ENCODE assay signal across 8 cellular contexts in genomic region chr17:68383443-68384321, GRCh38.
DNase-seq lines count a peak whose midpoint lies in the region; ATAC-seq and TF ChIP-seq lines count a peak whose summit lies in the region.

No MANE protein-coding gene starts in this region.

- DNase-seq in AML-193 (lab: John Stamatoyannopoulos, UW) (peak; percentile 71 to 74), M059J (ENCODE audit: low read depth) (peak; percentile 86), caudate nucleus (lab: John Stamatoyannopoulos, UW) (no peak), mucosa of descending colon (no peak), medulla oblongata (ENCODE audit: extremely low spot score) (no peak), hepatic stellate cell (ENCODE audit: low spot score) (no peak)

- no peaks in the 10 kb centered on the region for H3K36me3 ChIP-seq in mucosa of descending colon (ENCODE audit: low read depth)

- intact Hi-C loops in mucosa of descending colon (cut with DNase I, micrococcal nuclease), result no loop called here

- peak overlapping the region; percentile 28 for H3K27ac ChIP-seq in caudate nucleus (ENCODE audit: low read depth, low read length)

- H3K4me1 ChIP-seq in mucosa of descending colon (ENCODE audit: low read depth), result no peaks in the 10 kb centered on the region

- ATAC-seq in mucosa of descending colon (peak; percentile 48), GM19463 (IDR thresholded peaks at IDR 0.05; ENCODE audit: unreplicated experiment) (no peak), HG03460 (IDR thresholded peaks at IDR 0.05; ENCODE audit: unreplicated experiment) (no peak)

- H3K9me3 ChIP-seq in mucosa of descending colon, result no peaks in the 10 kb centered on the region

- H3K4me3 ChIP-seq in mucosa of descending colon, result no peak overlapping the region

- no peak for TF ChIP-seq CTCF in mucosa of descending colon (IDR thresholded peaks at IDR 0.05)

Comparison
In these comparisons a context has a peak if more than half of its experiments do, and no peak if none do; other contexts are left out.
1. DNase-seq: peak in AML-193 (2 of 2) and M059J (single experiment); none in caudate nucleus (0 of 61), mucosa of descending colon (0 of 3), medulla oblongata (single experiment) and hepatic stellate cell (single experiment).